22 cellular contexts compared by ENCODE assay signal in the genomic region with DNA sequence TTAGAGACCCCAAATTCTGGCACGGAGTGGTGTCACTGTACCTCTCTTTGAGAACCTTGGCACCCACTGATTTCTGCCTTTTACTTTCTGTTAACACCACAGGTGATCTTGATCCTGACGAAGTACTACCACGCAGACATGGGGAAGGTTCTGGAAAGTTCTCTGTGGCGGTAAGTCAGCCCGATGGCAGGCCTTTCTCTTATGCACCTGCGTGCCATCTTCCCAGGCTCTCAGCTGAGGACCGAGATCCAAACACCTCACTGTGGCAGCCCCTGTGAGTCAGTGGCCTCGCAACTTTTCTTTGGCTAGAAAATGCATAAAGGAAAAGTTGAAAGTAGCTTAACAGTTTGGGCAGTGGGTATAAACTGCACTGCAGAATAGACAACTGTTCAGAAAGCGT. TPM values are rescaled to one million over a fixed set of nuclear protein-coding genes. Genes with fewer than 3 reads are reported as not detected.
A peak's percentile ranks its signal among the peaks of the same experiment; 100 is the strongest.
DNase-seq lines count a peak whose midpoint lies in the region; FAIRE-seq and TF ChIP-seq lines count a peak whose summit lies in the region.
"Had no signal": no experiment of that assay in that cellular context is flagged by ENCODE, and none has a peak within 500 bp of the region (broad histone marks: within the 10 kb centered on the region; RNA-seq: fewer than 3 reads in every experiment).

No MANE protein-coding gene starts in this region.

- peak overlapping the region; percentile 10 for H3K27ac Mint-ChIP-seq in neural progenitor cell
- H3K27ac Mint-ChIP-seq: CD4-positive, alpha-beta T cell had no signal

- no peak for TF ChIP-seq CTCF in breast epithelium (IDR thresholded peaks at IDR 0.05)
- TF ChIP-seq CTCF in neural progenitor cell (IDR thresholded peaks at IDR 0.05): no peak
- no peak for TF ChIP-seq CTCF in D721Med (IDR thresholded peaks at IDR 0.05; ENCODE audit: insufficient read depth, missing control alignments)
- TF ChIP-seq CTCF in MM.1S (IDR thresholded peaks at IDR 0.05; ENCODE audit: low read length): no peak

- TF ChIP-seq POLR2A in breast epithelium (IDR thresholded peaks at IDR 0.05): no peak

- H2AFZ ChIP-seq in neural progenitor cell (replicated peaks) (no peak overlapping the region), MM.1S (ENCODE audit: low read length) (no peak overlapping the region)
- H2AFZ ChIP-seq: PC-9 had no signal

- peaks cover 7% of the 10 kb centered on the region for H3K9me3 Mint-ChIP-seq in neural progenitor cell
- H3K9me3 Mint-ChIP-seq: CD4-positive, alpha-beta T cell had no signal

- H3K36me3 ChIP-seq in BLaER1 (no peaks in the 10 kb centered on the region), breast epithelium (no peaks in the 10 kb centered on the region), neural progenitor cell (no peaks in the 10 kb centered on the region), MM.1S (replicated peaks; ENCODE audit: insufficient read depth, low read length) (no peaks in the 10 kb centered on the region)

- H3F3A ChIP-seq in neural progenitor cell (ENCODE audit: low read depth) (peaks cover 16% of the 10 kb centered on the region), MM.1S (ENCODE audit: insufficient read depth, low read length) (no peaks in the 10 kb centered on the region)

- H3K27me3 ChIP-seq in BLaER1 (no peaks in the 10 kb centered on the region), breast epithelium (peaks cover 0 to 56% of the 10 kb centered on the region in 2 donors), neural progenitor cell (no peaks in the 10 kb centered on the region), MM.1S (replicated peaks; ENCODE audit: insufficient read depth, low read length) (peaks cover 84% of the 10 kb centered on the region)

- no peak overlapping the region for H3K4me3 Mint-ChIP-seq in neural progenitor cell
- H3K4me3 Mint-ChIP-seq: CD4-positive, alpha-beta T cell had no signal

- peaks cover 14% of the 10 kb centered on the region for H3K27me3 Mint-ChIP-seq in neural progenitor cell (ENCODE audit: insufficient read depth, low read depth)

- peak overlapping the region; percentile 78 for H3K4me2 ChIP-seq in BLaER1
- H3K4me2 ChIP-seq in neural progenitor cell: peak overlapping the region; percentile 28
- H3K4me2 ChIP-seq in MM.1S (ENCODE audit: low read depth, low read length): no peak overlapping the region
- H3K4me2 ChIP-seq: PC-9 had no signal

- H3K27ac ChIP-seq in BLaER1: peak overlapping the region; percentile 53
- peak overlapping the region; percentile 20 to 72 for H3K27ac ChIP-seq in breast epithelium
- H3K27ac ChIP-seq in neural progenitor cell: peak overlapping the region; percentile 85
- H3K27ac ChIP-seq in MM.1S (ENCODE audit: low read length): no peak overlapping the region
- H3K27ac ChIP-seq: PC-9, SK-N-MC had no signal

- H3K36me3 Mint-ChIP-seq in neural progenitor cell: no peaks in the 10 kb centered on the region

- H3K4me3 ChIP-seq in BLaER1 (0 out of 2 replicates have a peak overlapping the region, but pooled peaks have one; percentile 9), breast epithelium (no peak overlapping the region), neural progenitor cell (no peak overlapping the region), MM.1S (ENCODE audit: low read length) (no peak overlapping the region)
- H3K4me3 ChIP-seq: PC-9, SK-N-MC had no signal

- peak overlapping the region; percentile 63 for H3K9ac ChIP-seq in BLaER1
- no peak overlapping the region for H3K9ac ChIP-seq in neural progenitor cell
- no peak overlapping the region for H3K9ac ChIP-seq in MM.1S (ENCODE audit: low read length)

- H3K4me1 ChIP-seq in BLaER1 (peaks cover 88% of the 10 kb centered on the region), breast epithelium (no peaks in the 10 kb centered on the region), neural progenitor cell (peaks cover 56% of the 10 kb centered on the region), MM.1S (ENCODE audit: low read length) (no peaks in the 10 kb centered on the region)

- peak; percentile 15 for DNase-seq in D341Med (ENCODE audit: low spot score)
- DNase-seq in breast epithelium (ENCODE audit: low spot score in 2 of 2): peak in 1 of 2 donors; percentile 13
- DNase-seq in neural progenitor cell (ENCODE audit: low spot score): no peak
- no peak for DNase-seq in NCI-H345 treated with DMSO at 0.1 percent for 48 hours (lab: John Stamatoyannopoulos, UW; ENCODE audit: unreplicated experiment)
- no peak for DNase-seq in D721Med (ENCODE audit: insufficient read length, low spot score)
- no peak for DNase-seq in MM.1S
- DNase-seq: ACHN; AML-193; CD4-positive, alpha-beta T cell; DND-41; HCEC 1CT; MV-4-11; NCI-H1417; NCI-H2029; NCI-H2171 treated with DMSO at 0.1 percent for 48 hours; NCI-H748 treated with DMSO at 0.1 percent for 48 hours; PC-9 had no signal

- intact Hi-C loops in breast epithelium (cut with DNase I; ENCODE audit: low total_unique reads): no loop called here

- H4K20me1 ChIP-seq in BLaER1: peaks cover 12% of the 10 kb centered on the region; the same call in 1 of the 2 replicates
- H4K20me1 ChIP-seq in neural progenitor cell (ENCODE audit: low read depth): no peaks in the 10 kb centered on the region
- no peaks in the 10 kb centered on the region for H4K20me1 ChIP-seq in MM.1S (ENCODE audit: insufficient read depth, low read length)

- H3K79me2 ChIP-seq in neural progenitor cell (ENCODE audit: low read depth) (no peaks in the 10 kb centered on the region), MM.1S (ENCODE audit: low read length) (no peaks in the 10 kb centered on the region)

- H3K9me3 ChIP-seq in BLaER1 (no peaks in the 10 kb centered on the region), breast epithelium (no peaks in the 10 kb centered on the region), neural progenitor cell (ENCODE audit: low read depth) (no peaks in the 10 kb centered on the region), MM.1S (replicated peaks; ENCODE audit: insufficient read depth, low read length) (no peaks in the 10 kb centered on the region)

- peaks cover 68% of the 10 kb centered on the region for H3K4me1 Mint-ChIP-seq in neural progenitor cell

- no peaks in the 10 kb centered on the region for H3K9me2 ChIP-seq in MM.1S (replicated peaks; ENCODE audit: insufficient read depth, low read length)

- FAIRE-seq in D721Med (lab: Jason Lieb, UNC): no peak
- FAIRE-seq: G401.6 had no signal

RNA-seq across cellular contexts. Expression of gene PSAPL1, which starts 38.5 kb away (rescaled TPM):
- under 1 TPM in 1 of 3 donors, not detected in 2; 0.15 TPM for total RNA-seq in breast epithelium
- 0.06 TPM in 1 of 2 replicates, not detected in the other for total RNA-seq in neural progenitor cell (ENCODE audit: low replicate concordance)
- total RNA-seq: CD4-positive, alpha-beta T cell; HT1080; NCI-H460 had no signal
